Comparison of ENCODE assay signal across 8 cellular contexts in genomic region chr3:63864008-63864871, GRCh38.
DNase-seq lines count a peak whose midpoint lies in the region; ATAC-seq and TF ChIP-seq lines count a peak whose summit lies in the region.

No MANE protein-coding gene starts in this region.

- H3K9me3 ChIP-seq in mucosa of stomach (ENCODE audit: control insufficient read depth, low read length): no peaks in the 10 kb centered on the region

- DNase-seq in GM03348 (ENCODE audit: low spot score): peak; percentile 78
- DNase-seq in Kasumi-1 (lab: John Stamatoyannopoulos, UW): peak; percentile 71 to 77
- peak; percentile 11 to 29 (median 27) for DNase-seq in activated CD8-positive, alpha-beta memory T cell treated with anti-CD3 and anti-CD28 coated beads for 48 hours (ENCODE audit: low read depth in 2 of 3, low spot score in 2 of 3)
- DNase-seq in epithelial cell of esophagus (ENCODE audit: low read depth): peak; percentile 6
- peak; percentile 27 to 71 for DNase-seq in stimulated activated effector memory CD8-positive, alpha-beta T cell treated with anti-CD3 and anti-CD28 coated beads, Interleukin-12 subunit alpha, Interleukin-12 subunit beta, amount 100 ng/mL, for 72 hours (ENCODE audit: low spot score in 2 of 2)
- no peak for DNase-seq in NCI-H2107 (lab: John Stamatoyannopoulos, UW)

- H3K4me1 ChIP-seq in mucosa of stomach (ENCODE audit: control insufficient read depth, insufficient read depth, low read length): peaks cover 21% of the 10 kb centered on the region

- H3K27ac Mint-ChIP-seq in stimulated activated effector memory CD8-positive, alpha-beta T cell treated with anti-CD3 and anti-CD28 coated beads, Interleukin-12 subunit alpha, Interleukin-12 subunit beta, amount 100 ng/mL, for 72 hours: peak overlapping the region; percentile 94

- no peaks in the 10 kb centered on the region for H3K9me3 Mint-ChIP-seq in stimulated activated effector memory CD8-positive, alpha-beta T cell treated with anti-CD3 and anti-CD28 coated beads, Interleukin-12 subunit alpha, Interleukin-12 subunit beta, amount 100 ng/mL, for 72 hours

- peaks cover 44% of the 10 kb centered on the region for H3K36me3 Mint-ChIP-seq in stimulated activated effector memory CD8-positive, alpha-beta T cell treated with anti-CD3 and anti-CD28 coated beads, Interleukin-12 subunit alpha, Interleukin-12 subunit beta, amount 100 ng/mL, for 72 hours

- H3K4me3 Mint-ChIP-seq in stimulated activated effector memory CD8-positive, alpha-beta T cell treated with anti-CD3 and anti-CD28 coated beads, Interleukin-12 subunit alpha, Interleukin-12 subunit beta, amount 100 ng/mL, for 72 hours: peak overlapping the region; percentile 75

- H3K9ac ChIP-seq in mucosa of stomach (ENCODE audit: low read length): peak overlapping the region; percentile 80

- H3K4me1 Mint-ChIP-seq in stimulated activated effector memory CD8-positive, alpha-beta T cell treated with anti-CD3 and anti-CD28 coated beads, Interleukin-12 subunit alpha, Interleukin-12 subunit beta, amount 100 ng/mL, for 72 hours: peaks cover 46% of the 10 kb centered on the region

- H3K4me3 ChIP-seq in epithelial cell of esophagus (ENCODE audit: low read length): peak overlapping the region; percentile 70
- peak overlapping the region; percentile 31 for H3K4me3 ChIP-seq in mucosa of stomach (ENCODE audit: low read length)

- no peaks in the 10 kb centered on the region for H3K27me3 ChIP-seq in mucosa of stomach (ENCODE audit: control insufficient read depth, insufficient read depth, low read length)

- H3K36me3 ChIP-seq in mucosa of stomach (ENCODE audit: control insufficient read depth, insufficient read depth, low read length): no peaks in the 10 kb centered on the region

- TF ChIP-seq CTCF in epithelial cell of esophagus (IDR thresholded peaks at IDR 0.05; ENCODE audit: insufficient read depth, low read depth, low read length, missing control alignments): no peak

- peak; percentile 51 for ATAC-seq in GM21737 (IDR thresholded peaks at IDR 0.05; ENCODE audit: unreplicated experiment)
- ATAC-seq in stimulated activated effector memory CD8-positive, alpha-beta T cell treated with anti-CD3 and anti-CD28 coated beads, Interleukin-12 subunit alpha, Interleukin-12 subunit beta, amount 100 ng/mL, for 72 hours: peak; percentile 61
